1 cellular context compared by ENCODE assay signal in the genomic region with DNA sequence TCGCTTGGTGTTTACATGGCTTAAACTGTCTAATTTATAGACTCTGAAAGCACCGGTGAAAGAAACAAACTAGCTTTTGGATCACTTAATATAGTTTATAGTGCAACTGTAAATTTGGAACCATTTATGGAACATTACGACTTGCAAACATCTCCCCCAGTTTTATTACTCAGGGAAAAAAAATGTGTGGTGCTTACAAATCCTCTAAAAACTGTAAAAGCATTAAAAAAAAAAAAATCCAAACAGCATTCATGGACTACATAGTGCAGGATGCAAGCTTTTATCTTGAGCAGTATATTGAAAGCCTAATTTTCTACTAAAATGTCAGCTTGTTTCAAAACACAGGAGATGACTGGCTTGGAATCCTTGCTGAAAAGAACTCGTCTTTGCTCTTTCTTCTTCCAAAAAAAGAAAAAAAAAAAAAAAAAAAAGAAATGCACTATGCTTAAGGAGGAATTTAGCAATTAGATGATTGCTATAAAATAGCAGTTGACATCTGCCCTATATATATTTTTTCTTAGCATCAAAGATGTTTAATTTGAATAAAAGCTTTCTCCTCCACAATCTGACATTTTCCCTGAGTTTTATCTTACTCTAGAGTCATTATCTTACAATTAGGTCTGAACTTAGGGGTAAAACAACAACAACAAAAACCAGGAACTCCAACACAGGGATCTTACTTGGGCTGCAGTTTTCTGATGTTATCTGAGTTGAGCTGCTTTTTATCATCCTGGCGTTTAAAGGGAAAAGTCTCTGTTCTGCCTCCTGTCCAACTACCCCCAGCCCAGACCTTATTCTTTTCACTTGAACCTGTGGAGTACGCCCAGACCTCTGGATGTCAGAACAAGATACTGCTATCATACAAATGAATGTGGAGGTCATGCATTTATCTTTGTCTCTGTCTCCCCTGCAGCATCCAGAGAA.
TF ChIP-seq lines count a peak whose summit lies in the region.

No MANE protein-coding gene starts in this region.

TF ChIP-seq in H1, 55 proteins besides CTCF, POLR2A, EP300 and RAD21:
- TF ChIP-seq RXRA (IDR thresholded peaks at IDR 0.05; ENCODE audit: insufficient read depth, low read depth, low read length) (no peak), SP4 (IDR thresholded peaks at IDR 0.05; ENCODE audit: low read length) (no peak), MAFK (IDR thresholded peaks at IDR 0.05; ENCODE audit: low read depth, low read length) (no peak), CTBP2 (IDR thresholded peaks at IDR 0.05; ENCODE audit: borderline replicate concordance, insufficient read depth, insufficient read length, low read length) (no peak), EGR1 (IDR thresholded peaks at IDR 0.05; ENCODE audit: borderline replicate concordance, low read depth, low read length) (no peak), RFX5 (IDR thresholded peaks at IDR 0.05; ENCODE audit: borderline replicate concordance, low read depth, low read length) (no peak), PHF8 (conservative IDR thresholded peaks at IDR 0.05; ENCODE audit: low read depth, low read length) (no peak), SRF (IDR thresholded peaks at IDR 0.05; ENCODE audit: low read depth, low read length) (no peak), CEBPB (IDR thresholded peaks at IDR 0.05; ENCODE audit: low read depth, low read length) (no peak), SIN3A (conservative IDR thresholded peaks at IDR 0.05 in 1 of 2, IDR thresholded peaks at IDR 0.05 in 1 of 2; ENCODE audit: low read depth in 1 of 2, low read length in 2 of 2) (no peak), CHD1 (IDR thresholded peaks at IDR 0.05; ENCODE audit: low read depth, low read length) (no peak)
- TF ChIP-seq, protein P1, sequence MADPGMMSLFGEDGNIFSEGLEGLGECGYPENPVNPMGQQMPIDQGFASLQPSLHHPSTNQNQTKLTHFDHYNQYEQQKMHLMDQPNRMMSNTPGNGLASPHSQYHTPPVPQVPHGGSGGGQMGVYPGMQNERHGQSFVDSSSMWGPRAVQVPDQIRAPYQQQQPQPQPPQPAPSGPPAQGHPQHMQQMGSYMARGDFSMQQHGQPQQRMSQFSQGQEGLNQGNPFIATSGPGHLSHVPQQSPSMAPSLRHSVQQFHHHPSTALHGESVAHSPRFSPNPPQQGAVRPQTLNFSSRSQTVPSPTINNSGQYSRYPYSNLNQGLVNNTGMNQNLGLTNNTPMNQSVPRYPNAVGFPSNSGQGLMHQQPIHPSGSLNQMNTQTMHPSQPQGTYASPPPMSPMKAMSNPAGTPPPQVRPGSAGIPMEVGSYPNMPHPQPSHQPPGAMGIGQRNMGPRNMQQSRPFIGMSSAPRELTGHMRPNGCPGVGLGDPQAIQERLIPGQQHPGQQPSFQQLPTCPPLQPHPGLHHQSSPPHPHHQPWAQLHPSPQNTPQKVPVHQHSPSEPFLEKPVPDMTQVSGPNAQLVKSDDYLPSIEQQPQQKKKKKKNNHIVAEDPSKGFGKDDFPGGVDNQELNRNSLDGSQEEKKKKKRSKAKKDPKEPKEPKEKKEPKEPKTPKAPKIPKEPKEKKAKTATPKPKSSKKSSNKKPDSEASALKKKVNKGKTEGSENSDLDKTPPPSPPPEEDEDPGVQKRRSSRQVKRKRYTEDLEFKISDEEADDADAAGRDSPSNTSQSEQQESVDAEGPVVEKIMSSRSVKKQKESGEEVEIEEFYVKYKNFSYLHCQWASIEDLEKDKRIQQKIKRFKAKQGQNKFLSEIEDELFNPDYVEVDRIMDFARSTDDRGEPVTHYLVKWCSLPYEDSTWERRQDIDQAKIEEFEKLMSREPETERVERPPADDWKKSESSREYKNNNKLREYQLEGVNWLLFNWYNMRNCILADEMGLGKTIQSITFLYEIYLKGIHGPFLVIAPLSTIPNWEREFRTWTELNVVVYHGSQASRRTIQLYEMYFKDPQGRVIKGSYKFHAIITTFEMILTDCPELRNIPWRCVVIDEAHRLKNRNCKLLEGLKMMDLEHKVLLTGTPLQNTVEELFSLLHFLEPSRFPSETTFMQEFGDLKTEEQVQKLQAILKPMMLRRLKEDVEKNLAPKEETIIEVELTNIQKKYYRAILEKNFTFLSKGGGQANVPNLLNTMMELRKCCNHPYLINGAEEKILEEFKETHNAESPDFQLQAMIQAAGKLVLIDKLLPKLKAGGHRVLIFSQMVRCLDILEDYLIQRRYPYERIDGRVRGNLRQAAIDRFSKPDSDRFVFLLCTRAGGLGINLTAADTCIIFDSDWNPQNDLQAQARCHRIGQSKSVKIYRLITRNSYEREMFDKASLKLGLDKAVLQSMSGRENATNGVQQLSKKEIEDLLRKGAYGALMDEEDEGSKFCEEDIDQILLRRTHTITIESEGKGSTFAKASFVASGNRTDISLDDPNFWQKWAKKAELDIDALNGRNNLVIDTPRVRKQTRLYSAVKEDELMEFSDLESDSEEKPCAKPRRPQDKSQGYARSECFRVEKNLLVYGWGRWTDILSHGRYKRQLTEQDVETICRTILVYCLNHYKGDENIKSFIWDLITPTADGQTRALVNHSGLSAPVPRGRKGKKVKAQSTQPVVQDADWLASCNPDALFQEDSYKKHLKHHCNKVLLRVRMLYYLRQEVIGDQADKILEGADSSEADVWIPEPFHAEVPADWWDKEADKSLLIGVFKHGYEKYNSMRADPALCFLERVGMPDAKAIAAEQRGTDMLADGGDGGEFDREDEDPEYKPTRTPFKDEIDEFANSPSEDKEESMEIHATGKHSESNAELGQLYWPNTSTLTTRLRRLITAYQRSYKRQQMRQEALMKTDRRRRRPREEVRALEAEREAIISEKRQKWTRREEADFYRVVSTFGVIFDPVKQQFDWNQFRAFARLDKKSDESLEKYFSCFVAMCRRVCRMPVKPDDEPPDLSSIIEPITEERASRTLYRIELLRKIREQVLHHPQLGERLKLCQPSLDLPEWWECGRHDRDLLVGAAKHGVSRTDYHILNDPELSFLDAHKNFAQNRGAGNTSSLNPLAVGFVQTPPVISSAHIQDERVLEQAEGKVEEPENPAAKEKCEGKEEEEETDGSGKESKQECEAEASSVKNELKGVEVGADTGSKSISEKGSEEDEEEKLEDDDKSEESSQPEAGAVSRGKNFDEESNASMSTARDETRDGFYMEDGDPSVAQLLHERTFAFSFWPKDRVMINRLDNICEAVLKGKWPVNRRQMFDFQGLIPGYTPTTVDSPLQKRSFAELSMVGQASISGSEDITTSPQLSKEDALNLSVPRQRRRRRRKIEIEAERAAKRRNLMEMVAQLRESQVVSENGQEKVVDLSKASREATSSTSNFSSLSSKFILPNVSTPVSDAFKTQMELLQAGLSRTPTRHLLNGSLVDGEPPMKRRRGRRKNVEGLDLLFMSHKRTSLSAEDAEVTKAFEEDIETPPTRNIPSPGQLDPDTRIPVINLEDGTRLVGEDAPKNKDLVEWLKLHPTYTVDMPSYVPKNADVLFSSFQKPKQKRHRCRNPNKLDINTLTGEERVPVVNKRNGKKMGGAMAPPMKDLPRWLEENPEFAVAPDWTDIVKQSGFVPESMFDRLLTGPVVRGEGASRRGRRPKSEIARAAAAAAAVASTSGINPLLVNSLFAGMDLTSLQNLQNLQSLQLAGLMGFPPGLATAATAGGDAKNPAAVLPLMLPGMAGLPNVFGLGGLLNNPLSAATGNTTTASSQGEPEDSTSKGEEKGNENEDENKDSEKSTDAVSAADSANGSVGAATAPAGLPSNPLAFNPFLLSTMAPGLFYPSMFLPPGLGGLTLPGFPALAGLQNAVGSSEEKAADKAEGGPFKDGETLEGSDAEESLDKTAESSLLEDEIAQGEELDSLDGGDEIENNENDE (IDR thresholded peaks at IDR 0.05; ENCODE audit: insufficient replicate concordance, low read length), result no peak
- TF ChIP-seq, protein P2, sequence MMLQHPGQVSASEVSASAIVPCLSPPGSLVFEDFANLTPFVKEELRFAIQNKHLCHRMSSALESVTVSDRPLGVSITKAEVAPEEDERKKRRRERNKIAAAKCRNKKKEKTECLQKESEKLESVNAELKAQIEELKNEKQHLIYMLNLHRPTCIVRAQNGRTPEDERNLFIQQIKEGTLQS (IDR thresholded peaks at IDR 0.05; ENCODE audit: insufficient read depth, low read depth, low read length), result no peak
- TF ChIP-seq, protein P3, sequence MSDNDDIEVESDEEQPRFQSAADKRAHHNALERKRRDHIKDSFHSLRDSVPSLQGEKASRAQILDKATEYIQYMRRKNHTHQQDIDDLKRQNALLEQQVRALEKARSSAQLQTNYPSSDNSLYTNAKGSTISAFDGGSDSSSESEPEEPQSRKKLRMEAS (IDR thresholded peaks at IDR 0.05), result no peak
